In genomic region chr11:116042125-116042524, GRCh38 we compare ENCODE assay signal across 21 cellular contexts.
"Had no signal": no experiment of that assay in that cellular context is flagged by ENCODE, and none has a peak within 500 bp of the region (broad histone marks: within the 10 kb centered on the region; RNA-seq: fewer than 3 reads in every experiment).

No MANE protein-coding gene starts in this region.

- DNase-seq: activated B cell treated with CpG ODN at 0.5 μM for 24 hours; activated CD4-positive, alpha-beta memory T cell treated with anti-CD3 and anti-CD28 coated beads for 36 hours; activated CD4-positive, alpha-beta T cell treated with anti-CD3 and anti-CD28 coated beads for 36 hours; activated naive CD4-positive, alpha-beta T cell treated with Interleukin-2 at 50 U/mL for 16 hours; activated naive CD8-positive, alpha-beta T cell treated with anti-CD3 and anti-CD28 coated beads, Interleukin-2, amount 10 ng/mL, durations not matched to agents 7 days and 5 days; activated T-cell treated with anti-CD3 and anti-CD28 coated beads, Interleukin-2, amount 50 U/mL, for 48 hours; amniotic stem cell; colonic mucosa; endodermal cell; kidney; lower lobe of right lung; mesendoderm; mucosa of descending colon; occipital lobe; small intestine; stimulated activated CD4-positive, alpha-beta T cell treated with anti-CD3 and anti-CD28 coated beads, Interleukin-15, amount 100 ng/mL, for 24 hours; T1000; transverse colon had no signal

- ATAC-seq: activated CD4-positive, alpha-beta T cell treated with anti-CD3 and anti-CD28 coated beads for 36 hours; left lobe of liver; lower lobe of right lung; mucosa of descending colon; sciatic nerve; stimulated activated memory B cell treated with anti-CD40 and anti-IgM and Interleukin-4, amounts not matched to agents 10 μg/mL and 1 μg/mL and 100 μg/mL, for 72 hours had no signal
